In genomic region chrX:3651272-3651671, GRCh38 we compare ENCODE assay signal across 8 cellular contexts.
DNase-seq lines count a peak whose midpoint lies in the region; ATAC-seq and TF ChIP-seq lines count a peak whose summit lies in the region.

No MANE protein-coding gene starts in this region.

- no peak overlapping the region for H3K14ac ChIP-seq in neuronal stem cell (ENCODE audit: low read length)

- H2BK120ac ChIP-seq in neuronal stem cell (ENCODE audit: low read depth, low read length), result no peak overlapping the region

- intact Hi-C loops in mucosa of descending colon (cut with DNase I, micrococcal nuclease), result no loop called here

- no CpG with 5 or more reads among the region's 4 CpGs for whole genome bisulfite sequencing in neuronal stem cell (ENCODE audit: extremely low coverage in 2 of 2, insufficient read length in 2 of 2, insufficient replicate concordance in 1 of 2), 2 donors

- no peak overlapping the region for H2BK15ac ChIP-seq in neuronal stem cell (ENCODE audit: low read length)

- no peak overlapping the region for H3K4me2 ChIP-seq in neuronal stem cell (ENCODE audit: insufficient read depth, low read length, poor library complexity, severe bottlenecking)

- peak; percentile 41 for DNase-seq in ELR (ENCODE audit: low read depth)
- DNase-seq in brain pericyte (ENCODE audit: low read depth, low spot score), result peak; percentile 3
- peak in 1 of 3 donors; percentile 41 for DNase-seq in mucosa of descending colon
- no peak for DNase-seq in GM19238 (ENCODE audit: insufficient read length, low spot score)
- DNase-seq in neuronal stem cell (ENCODE audit: low spot score), result no peak

- no peak overlapping the region for H3K4me3 ChIP-seq in mucosa of descending colon
- H3K4me3 ChIP-seq in neuronal stem cell (ENCODE audit: low read length in 2 of 2), result no peak overlapping the region

- ATAC-seq in mucosa of descending colon (peak; percentile 49), GM19035 (IDR thresholded peaks at IDR 0.05; ENCODE audit: unreplicated experiment) (no peak), GM19452 (IDR thresholded peaks at IDR 0.05; ENCODE audit: unreplicated experiment) (no peak)

- H2BK12ac ChIP-seq in neuronal stem cell (ENCODE audit: low read length), result no peak overlapping the region

- no peak overlapping the region for H2AFZ ChIP-seq in neuronal stem cell (ENCODE audit: low read length)

- no peak overlapping the region for H2BK5ac ChIP-seq in neuronal stem cell (ENCODE audit: low read length)

- no peak overlapping the region for H4K8ac ChIP-seq in neuronal stem cell (ENCODE audit: low read depth, low read length)

- no peaks in the 10 kb centered on the region for H3K9me3 ChIP-seq in mucosa of descending colon
- no peaks in the 10 kb centered on the region for H3K9me3 ChIP-seq in neuronal stem cell (replicated peaks in 1 of 2; ENCODE audit: control insufficient read depth in 2 of 2, insufficient read depth in 1 of 2, low read depth in 1 of 2, low read length in 2 of 2)

- H3K79me1 ChIP-seq in neuronal stem cell (ENCODE audit: low read depth, low read length), result no peaks in the 10 kb centered on the region

- H3K4me1 ChIP-seq in mucosa of descending colon (ENCODE audit: low read depth) (no peaks in the 10 kb centered on the region), neuronal stem cell (ENCODE audit: control insufficient read depth in 2 of 2, insufficient read depth in 1 of 2, low read depth in 1 of 2, low read length in 2 of 2) (no peaks in the 10 kb centered on the region)

- no peak overlapping the region for H3K23ac ChIP-seq in neuronal stem cell (ENCODE audit: low read depth, low read length, poor library complexity)

- no peaks in the 10 kb centered on the region for H3K27me3 ChIP-seq in neuronal stem cell (ENCODE audit: control insufficient read depth in 3 of 3, insufficient read depth in 3 of 3, low read depth in 1 of 3, low read length in 3 of 3)

- TF ChIP-seq CTCF in LNCAP (IDR thresholded peaks at IDR 0.05), result peak; percentile 51; the same call in 1 of the 2 replicates
- TF ChIP-seq CTCF in mucosa of descending colon (IDR thresholded peaks at IDR 0.05), result no peak

- no peak overlapping the region for H3K27ac ChIP-seq in neuronal stem cell (replicated peaks; ENCODE audit: low read length)

- H3K36me3 ChIP-seq in mucosa of descending colon (ENCODE audit: low read depth), result no peaks in the 10 kb centered on the region
- peaks cover 2 to 34% of the 10 kb centered on the region in 2 donors for H3K36me3 ChIP-seq in neuronal stem cell (replicated peaks in 1 of 2; ENCODE audit: control insufficient read depth in 2 of 2, insufficient read depth in 2 of 2, low read length in 2 of 2)

- H4K91ac ChIP-seq in neuronal stem cell (ENCODE audit: low read depth, low read length, poor library complexity), result no peak overlapping the region

- H3K18ac ChIP-seq in neuronal stem cell (ENCODE audit: low read length), result no peak overlapping the region

- no peak overlapping the region for H2AK5ac ChIP-seq in neuronal stem cell (ENCODE audit: low read depth, low read length)

- no peak overlapping the region for H3K4ac ChIP-seq in neuronal stem cell (ENCODE audit: low read length)

- no peak overlapping the region for H3K9ac ChIP-seq in neuronal stem cell (ENCODE audit: low read depth, low read length, poor library complexity)

Comparison
In these comparisons a context has a peak if more than half of its experiments do, and no peak if none do; other contexts are left out.
1. DNase-seq: peak in ELR (single experiment) and brain pericyte (single experiment); none in GM19238 (single experiment) and neuronal stem cell (single experiment).